Comparison of ENCODE assay signal across 20 cellular contexts in the genomic region with DNA sequence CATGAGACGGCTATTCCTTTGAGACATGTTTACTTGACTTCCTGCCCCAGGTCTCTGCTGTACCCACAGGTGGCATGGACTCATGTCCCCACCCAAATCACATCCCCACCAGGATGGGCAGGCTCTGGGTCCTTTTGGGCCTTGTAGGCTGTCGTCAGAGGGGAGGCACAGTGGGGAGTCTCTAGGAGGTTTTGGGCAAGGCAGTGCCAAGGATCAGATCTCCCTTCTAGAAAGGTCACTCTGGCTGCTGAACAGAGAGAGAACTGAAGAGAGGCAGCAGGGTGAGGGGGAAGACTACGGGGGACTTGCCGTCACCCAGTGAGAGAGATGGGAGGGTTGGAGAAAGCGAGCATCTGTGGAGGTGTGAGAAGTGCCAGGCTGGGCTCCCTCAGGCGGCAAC.
"Had no signal": no experiment of that assay in that cellular context is flagged by ENCODE, and none has a peak within 500 bp of the region (broad histone marks: within the 10 kb centered on the region; RNA-seq: fewer than 3 reads in every experiment).

No MANE protein-coding gene starts in this region.

- H3K27me3 Mint-ChIP-seq: activated B cell treated with CpG ODN at 0.5 μM for 24 hours; activated CD8-positive, alpha-beta T cell treated with anti-CD3 and anti-CD28 coated beads for 36 hours; central memory CD8-positive, alpha-beta T cell; naive thymus-derived CD4-positive, alpha-beta T cell; T-helper 17 cell had no signal

- H3K9me3 ChIP-seq: body of pancreas, prostate gland, stomach, thoracic aorta had no signal

- H3K9me3 Mint-ChIP-seq: central memory CD8-positive, alpha-beta T cell had no signal

- H3K27ac ChIP-seq: body of pancreas, esophagus squamous epithelium, prostate gland, stomach, thoracic aorta had no signal

- H3K4me1 Mint-ChIP-seq: central memory CD8-positive, alpha-beta T cell; T-helper 17 cell had no signal

- H3K4me1 ChIP-seq: body of pancreas, prostate gland had no signal

- DNase-seq: activated B cell treated with CpG ODN at 0.5 μM for 24 hours; activated CD4-positive, alpha-beta T cell treated with anti-CD3 and anti-CD28 coated beads for 48 hours; activated CD8-positive, alpha-beta T cell treated with anti-CD3 and anti-CD28 coated beads for 36 hours; activated gamma-delta T cell; activated T-cell treated with anti-CD3 and anti-CD28 coated beads, Interleukin-2, amount 50 U/mL, for 48 hours; amniotic stem cell; body of pancreas; cortex of kidney; effector CD4-positive, alpha-beta T cell; esophagus squamous epithelium; naive thymus-derived CD4-positive, alpha-beta T cell; nucleus accumbens; small intestine; stomach; T-helper 17 cell had no signal

- H3K27me3 ChIP-seq: body of pancreas, esophagus squamous epithelium, stomach had no signal

- H3K36me3 ChIP-seq: esophagus squamous epithelium, prostate gland, stomach, thoracic aorta had no signal

- H3K4me3 Mint-ChIP-seq: activated B cell treated with CpG ODN at 0.5 μM for 24 hours; activated CD8-positive, alpha-beta T cell treated with anti-CD3 and anti-CD28 coated beads for 36 hours; central memory CD8-positive, alpha-beta T cell; T-helper 17 cell had no signal

- H3K27ac Mint-ChIP-seq: activated B cell treated with CpG ODN at 0.5 μM for 24 hours; activated CD8-positive, alpha-beta T cell treated with anti-CD3 and anti-CD28 coated beads for 36 hours; activated naive CD4-positive, alpha-beta T cell treated with anti-CD3 and anti-CD28 coated beads, Interleukin-2, amount 50 U/mL, for 72 hours; naive thymus-derived CD4-positive, alpha-beta T cell; T-helper 17 cell had no signal

- H3K4me3 ChIP-seq: body of pancreas, esophagus squamous epithelium, lung, prostate gland, stomach, thoracic aorta had no signal
